Comparison of ENCODE assay signal across 24 cellular contexts in the genomic region with DNA sequence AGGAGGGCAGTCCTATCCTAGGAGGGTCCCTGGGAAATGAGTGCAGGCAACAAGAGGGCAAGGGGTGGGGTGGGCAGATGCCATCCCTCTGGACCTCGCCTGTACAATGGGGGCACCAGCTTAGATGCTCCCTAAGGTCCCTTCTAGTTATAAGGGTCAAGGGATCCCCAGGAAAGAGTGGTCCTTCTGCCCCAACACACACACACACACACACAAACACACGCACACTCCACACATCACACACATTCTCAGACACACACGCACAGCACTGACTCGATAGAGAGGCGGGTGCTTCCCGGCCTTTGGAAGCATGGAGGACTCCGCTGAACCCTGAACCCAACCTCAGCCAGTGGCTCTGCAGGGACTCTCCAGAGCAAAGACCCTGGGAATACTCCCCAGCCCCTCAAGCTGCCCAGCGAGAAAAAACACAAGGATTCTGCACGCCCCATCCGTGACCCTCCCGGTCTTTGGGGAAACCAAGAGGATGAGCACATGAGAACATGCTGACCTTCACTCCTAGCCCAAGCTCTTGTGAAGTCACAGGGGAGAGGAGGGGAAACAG.
DNase-seq lines count a peak whose midpoint lies in the region; ATAC-seq, FAIRE-seq and TF ChIP-seq lines count a peak whose summit lies in the region.
"Had no signal": no experiment of that assay in that cellular context is flagged by ENCODE, and none has a peak within 500 bp of the region (broad histone marks: within the 10 kb centered on the region; RNA-seq: fewer than 3 reads in every experiment).

No MANE protein-coding gene starts in this region.

- H3K27ac Mint-ChIP-seq in naive B cell (peak overlapping the region in 4 of 6 donors; percentile 56 to 77 (median 68)), MCF 10A (ENCODE audit: low read depth, unreplicated experiment) (no peak overlapping the region)
- peak overlapping the region; percentile 27 for H3K27ac Mint-ChIP-seq in stimulated activated naive B cell treated with anti-CD40 and anti-IgM and Interleukin-4, amounts not matched to agents 10 μg/mL and 1 μg/mL and 100 μg/mL, for 72 hours

- POLR2A ChIA-PET in MCF 10A (lab: Yijun Ruan, JAX): no interaction called here

- H3K27me3 Mint-ChIP-seq in naive B cell (peaks cover 9 to 27% (median 10%) of the 10 kb centered on the region in 3 donors), MCF 10A (ENCODE audit: insufficient read depth, unreplicated experiment) (no peaks in the 10 kb centered on the region)
- H3K27me3 Mint-ChIP-seq in stimulated activated naive B cell treated with anti-CD40 and anti-IgM and Interleukin-4, amounts not matched to agents 10 μg/mL and 1 μg/mL and 100 μg/mL, for 72 hours: peaks cover 6 to 15% of the 10 kb centered on the region in 2 donors
- H3K27me3 Mint-ChIP-seq: CD4-positive, CD25-positive, alpha-beta regulatory T cell had no signal

- H3K36me3 ChIP-seq in heart right ventricle: no peaks in the 10 kb centered on the region
- H3K36me3 ChIP-seq in right atrium auricular region: no peaks in the 10 kb centered on the region
- no peaks in the 10 kb centered on the region for H3K36me3 ChIP-seq in bronchial epithelial cell (ENCODE audit: control insufficient read depth, insufficient read depth, low read length)
- H3K36me3 ChIP-seq: HAP-1 had no signal

- no peak overlapping the region for H3K4me3 Mint-ChIP-seq in naive B cell
- H3K4me3 Mint-ChIP-seq in stimulated activated naive B cell treated with anti-CD40 and anti-IgM and Interleukin-4, amounts not matched to agents 10 μg/mL and 1 μg/mL and 100 μg/mL, for 72 hours: no peak overlapping the region
- H3K4me3 Mint-ChIP-seq in MCF 10A (ENCODE audit: unreplicated experiment): no peak overlapping the region
- H3K4me3 Mint-ChIP-seq: CD8-positive, alpha-beta memory T cell had no signal

- peak in 6 of 8 donors; percentile 9 to 75 (median 39) for ATAC-seq in heart right ventricle
- no peak for ATAC-seq in naive B cell (ENCODE audit: low read depth in 2 of 2)
- no peak for ATAC-seq in stimulated activated naive B cell treated with anti-CD40 and anti-IgM and Interleukin-4, amounts not matched to agents 10 μg/mL and 1 μg/mL and 100 μg/mL, for 72 hours (replicated peaks)
- no peak for ATAC-seq in HG03342 (IDR thresholded peaks at IDR 0.05; ENCODE audit: unreplicated experiment)

- intact Hi-C loops in heart right ventricle (cut with DNase I) (no loop called here), MCF 10A (cut with micrococcal nuclease) (no loop called here)

- H3K27ac ChIP-seq in heart right ventricle (no peak overlapping the region), right atrium auricular region (no peak overlapping the region)
- H3K27ac ChIP-seq: GM23248 had no signal

- H3K9me3 ChIP-seq in heart right ventricle (no peaks in the 10 kb centered on the region), right atrium auricular region (no peaks in the 10 kb centered on the region)
- H3K9me3 ChIP-seq: BE2C, HAP-1 had no signal

- peaks cover 18 to 38% (median 32%) of the 10 kb centered on the region in 3 donors for H3K4me1 Mint-ChIP-seq in naive B cell
- peaks cover 18 to 35% of the 10 kb centered on the region in 2 donors for H3K4me1 Mint-ChIP-seq in stimulated activated naive B cell treated with anti-CD40 and anti-IgM and Interleukin-4, amounts not matched to agents 10 μg/mL and 1 μg/mL and 100 μg/mL, for 72 hours
- H3K4me1 Mint-ChIP-seq in MCF 10A (ENCODE audit: insufficient read depth, unreplicated experiment): peaks cover 17% of the 10 kb centered on the region

- TF ChIP-seq CTCF in heart right ventricle (IDR thresholded peaks at IDR 0.05) (no peak), right atrium auricular region (IDR thresholded peaks at IDR 0.05) (no peak), bronchial epithelial cell (IDR thresholded peaks at IDR 0.05; ENCODE audit: insufficient read depth, low read length, severe bottlenecking) (no peak), MCF 10A (IDR thresholded peaks at IDR 0.05; ENCODE audit: unreplicated experiment) (no peak)

- H3K4me1 ChIP-seq in heart right ventricle (peaks cover 0 to 17% (median 0%) of the 10 kb centered on the region in 9 donors), right atrium auricular region (no peaks in the 10 kb centered on the region)
- H3K4me1 ChIP-seq: HAP-1 had no signal

- no peak overlapping the region for H3K4me3 ChIP-seq in heart right ventricle
- H3K4me3 ChIP-seq in right atrium auricular region: no peak overlapping the region
- H3K4me3 ChIP-seq in bronchial epithelial cell (ENCODE audit: low read depth, low read length): no peak overlapping the region
- H3K4me3 ChIP-seq: GM23248, HAP-1 had no signal

- no TSS peak for BruUV-seq in MCF 10A (replicated peaks; lab: Mats Ljungman, UMichigan)

- H3K9me3 Mint-ChIP-seq in naive B cell (no peaks in the 10 kb centered on the region), MCF 10A (ENCODE audit: unreplicated experiment) (no peaks in the 10 kb centered on the region)
- no peaks in the 10 kb centered on the region for H3K9me3 Mint-ChIP-seq in stimulated activated naive B cell treated with anti-CD40 and anti-IgM and Interleukin-4, amounts not matched to agents 10 μg/mL and 1 μg/mL and 100 μg/mL, for 72 hours
- H3K9me3 Mint-ChIP-seq: CD4-positive, CD25-positive, alpha-beta regulatory T cell; CD8-positive, alpha-beta memory T cell had no signal

- 85 to 92% methylated on average over 10 to 11 of the region's 11 CpGs for WGBS in heart right ventricle, 2 donors

- CTCF ChIA-PET in MCF 10A (lab: Yijun Ruan, JAX): interaction anchor here (0.5 to 0.8 kb wide), 3 partner anchors 21 to 951 kb away, joined by 3 to 7 read pairs (median 3); no protein-coding TSS in a partner anchor

- DNase-seq in heart right ventricle (peak in 1 of 2 donors; percentile 21), right atrium auricular region (ENCODE audit: low spot score) (no peak), bronchial epithelial cell (ENCODE audit: low read depth) (no peak), naive B cell (no peak), MCF 10A (ENCODE audit: unreplicated experiment) (no peak)
- no peak for DNase-seq in stimulated activated naive B cell treated with anti-CD40 and anti-IgM and Interleukin-4, amounts not matched to agents 10 μg/mL and 1 μg/mL and 100 μg/mL, for 72 hours
- DNase-seq: ACHN; BE2C; C1 segment of cervical spinal cord; CD4-positive, CD25-positive, alpha-beta regulatory T cell; CD8-positive, alpha-beta memory T cell; COR-L47; DMS 273 treated with DMSO at 0.1 percent for 48 hours; DMS53; DND-41; EL; GM23248; IMR-90 had no signal

- no peaks in the 10 kb centered on the region for H3K36me3 Mint-ChIP-seq in naive B cell
- H3K36me3 Mint-ChIP-seq in stimulated activated naive B cell treated with anti-CD40 and anti-IgM and Interleukin-4, amounts not matched to agents 10 μg/mL and 1 μg/mL and 100 μg/mL, for 72 hours: no peaks in the 10 kb centered on the region
- H3K36me3 Mint-ChIP-seq in MCF 10A (ENCODE audit: insufficient read depth, unreplicated experiment): no peaks in the 10 kb centered on the region
- H3K36me3 Mint-ChIP-seq: CD4-positive, CD25-positive, alpha-beta regulatory T cell had no signal

- H3K27me3 ChIP-seq in heart right ventricle: peaks cover 0 to under 1% (median 0%) of the 10 kb centered on the region in 7 donors
- no peaks in the 10 kb centered on the region for H3K27me3 ChIP-seq in right atrium auricular region
- no peaks in the 10 kb centered on the region for H3K27me3 ChIP-seq in bronchial epithelial cell (ENCODE audit: control insufficient read depth, insufficient read depth, low read length)
- H3K27me3 ChIP-seq: BE2C had no signal

- FAIRE-seq in bronchial epithelial cell (lab: Jason Lieb, UNC): peak; percentile 66
- FAIRE-seq: A204.1, GM12891, GM19239, HTR-8/SVneo had no signal

Comparison
In these comparisons a context has a peak if more than half of its experiments do, and no peak if none do; other contexts are left out.
1. ATAC-seq: peak in heart right ventricle (6 of 8); none in naive B cell (0 of 2), stimulated activated naive B cell treated with anti-CD40 and anti-IgM and Interleukin-4, amounts not matched to agents 10 μg/mL and 1 μg/mL and 100 μg/mL, for 72 hours (0 of 2) and HG03342 (single experiment).